In the genomic region with DNA sequence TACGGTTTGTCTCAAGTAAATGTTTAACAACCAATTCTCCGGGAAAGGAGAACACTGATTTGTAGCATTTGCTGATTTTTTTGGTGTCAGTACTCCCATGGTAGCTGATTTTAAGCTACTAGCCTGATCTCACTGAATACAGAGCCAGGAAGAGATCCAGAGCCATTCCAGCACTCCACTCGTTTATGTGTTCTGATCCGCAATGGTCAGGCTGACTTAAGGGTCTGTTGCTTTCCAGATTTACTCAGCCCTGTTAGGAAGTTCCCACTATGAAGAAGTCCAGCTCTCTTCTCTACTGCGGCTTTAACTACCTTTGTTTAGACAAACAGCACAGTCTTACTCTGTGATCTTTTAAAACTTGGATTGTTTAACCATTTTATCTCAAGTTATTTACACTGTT, we compare ENCODE assay signal across 23 cellular contexts. TPM values are rescaled to one million over a fixed set of nuclear protein-coding genes. Genes with fewer than 3 reads are reported as not detected.
A peak's percentile ranks its signal among the peaks of the same experiment; 100 is the strongest.
DNase-seq lines count a peak whose midpoint lies in the region; FAIRE-seq and TF ChIP-seq lines count a peak whose summit lies in the region.
"Had no signal": no experiment of that assay in that cellular context is flagged by ENCODE, and none has a peak within 500 bp of the region (broad histone marks: within the 10 kb centered on the region; RNA-seq: fewer than 3 reads in every experiment).

No MANE protein-coding gene starts in this region.

- POLR2A ChIA-PET in AG04450 (lab: Yijun Ruan, JAX), result interaction anchor here (0.7 kb wide), 1 partner anchor 51 kb away, joined by 4 read pairs; no protein-coding TSS in a partner anchor

- no peaks in the 10 kb centered on the region for H3K9me3 ChIP-seq in AG04450 (ENCODE audit: control insufficient read depth, insufficient read depth, low read length)
- H3K9me3 ChIP-seq: psoas muscle had no signal

- H3K27ac ChIP-seq in AG04450 (ENCODE audit: low read depth, low read length), result peak overlapping the region; percentile 25
- H3K27ac ChIP-seq: psoas muscle had no signal

- in situ Hi-C loops in KBM-7 (cut with MboI; ENCODE audit: low pct_unique_long_range_greater_than_20kb, low sequenced_read_pairs), result no loop called here
- in situ Hi-C loops in G401 (cut with HindIII; ENCODE audit: low sequenced_read_pairs), result no loop called here

- DNase-seq in AG04450 (ENCODE audit: low read depth, low spot score) (no peak), kidney tubule cell (ENCODE audit: low spot score) (peak; percentile 52), renal cortical epithelial cell (ENCODE audit: low read depth) (peak; percentile 88), inferior parietal cortex (ENCODE audit: extremely low spot score) (no peak), posterior cingulate gyrus (no peak), KBM-7 (no peak), G401 (ENCODE audit: low spot score) (no peak)
- DNase-seq: activated CD4-positive, alpha-beta T cell treated with anti-CD3 and anti-CD28 coated beads, Interleukin-2, amount 50 U/mL, for 1 hour; activated CD8-positive, alpha-beta memory T cell treated with anti-CD3 and anti-CD28 coated beads, Interleukin-2, amount 50 U/mL, for 4 hours; activated effector memory CD4-positive, alpha-beta T cell treated with Interleukin-2 at 50 U/mL for 16 hours; DMS153; foreskin fibroblast; GDM1; hippocampal formation; mesendoderm; NCI-H82; OCI-M1; psoas muscle; SIG-M5; T-cell had no signal

- peak; percentile 15 for FAIRE-seq in endometrium (lab: Jason Lieb, UNC)
- FAIRE-seq: islet of Langerhans had no signal

- H3K4me3 ChIP-seq in AG04450 (ENCODE audit: low read depth, low read length), result no peak overlapping the region
- H3K4me3 ChIP-seq: psoas muscle had no signal

- intact Hi-C loops in posterior cingulate gyrus (cut with DNase I), result no loop called here

- no peaks in the 10 kb centered on the region for H3K27me3 ChIP-seq in AG04450 (ENCODE audit: control insufficient read depth, insufficient read depth, low read length)

- CTCF ChIA-PET in AG04450 (lab: Charles Lee), result interaction anchor here (0.5 to 1.3 kb wide), 5 partner anchors 14 to 111 kb away, joined by 3 to 6 read pairs (median 3); no protein-coding TSS in a partner anchor

- TF ChIP-seq CTCF in AG04450 (IDR thresholded peaks at IDR 0.05; ENCODE audit: low read depth, low read length), result no peak

RNA-seq across cellular contexts. Expression of a gene that starts 38.0 kb away (rescaled TPM):
- polyA plus RNA-seq in AG04450 (2011; rRNA removed), result 413 and 418 TPM in 2 replicates
- 276 and 284 TPM in 2 replicates for polyA minus RNA-seq in AG04450 (2011; rRNA and poly(A)+ RNA removed)
- 20.3 and 106 TPM in 2 replicates for total RNA-seq in renal cortical epithelial cell
- not detected in 2 replicates for total RNA-seq in G401 (2014; rRNA removed; shearing (Covaris generic))
- polyA plus RNA-seq: CD14-positive monocyte had no signal

Comparison
In these comparisons a context has a peak if more than half of its experiments do, and no peak if none do; other contexts are left out.
1. DNase-seq: peak in kidney tubule cell (single experiment) and renal cortical epithelial cell (single experiment); none in AG04450 (single experiment), inferior parietal cortex (single experiment), posterior cingulate gyrus (0 of 10), KBM-7 (single experiment) and G401 (single experiment).
2. RNA of a gene that starts 38.0 kb away (total RNA-seq): 20.3 to 106 TPM in renal cortical epithelial cell; not detected in G401; every median in the first group is over 10 times any median in the second.